1 cellular context compared by ENCODE assay signal in genomic region chr7:100895956-100896742, GRCh38.
A peak's percentile ranks its signal among the peaks of the same experiment; 100 is the strongest.
TF ChIP-seq lines count a peak whose summit lies in the region.

No MANE protein-coding gene starts in this region.

TF ChIP-seq in A549, 52 proteins besides CTCF, POLR2A, EP300 and RAD21 (continued from another document):
- TF ChIP-seq FOXS1 (CRISPR knock-in tag; IDR thresholded peaks at IDR 0.05) (no peak), MAFK (IDR thresholded peaks at IDR 0.05; ENCODE audit: partially characterized antibody) (no peak), HOXB13 (CRISPR knock-in tag; IDR thresholded peaks at IDR 0.05; ENCODE audit: low read depth) (no peak), CEBPB (IDR thresholded peaks at IDR 0.05) (no peak), TFCP2L1 (CRISPR knock-in tag; IDR thresholded peaks at IDR 0.05) (no peak), RNF2 (IDR thresholded peaks at IDR 0.05; ENCODE audit: borderline replicate concordance, low read depth) (0 out of 2 replicates have a peak, but pooled peaks have one; percentile 15), RCOR1 (IDR thresholded peaks at IDR 0.05; ENCODE audit: low read depth, low read length) (no peak), JUNB (IDR thresholded peaks at IDR 0.05) (no peak), NFE2L2 (conservative IDR thresholded peaks at IDR 0.05; ENCODE audit: low read length) (no peak), CBX2 (IDR thresholded peaks at IDR 0.05; ENCODE audit: borderline replicate concordance, low read depth) (no peak), USF2 (IDR thresholded peaks at IDR 0.05) (peak; percentile 36; the same call in 1 of the 2 replicates), HDAC2 (IDR thresholded peaks at IDR 0.05) (0 out of 2 replicates have a peak, but pooled peaks have one; percentile 34), GATA3 (IDR thresholded peaks at IDR 0.05; ENCODE audit: borderline replicate concordance) (no peak), CHD4 (IDR thresholded peaks at IDR 0.05; ENCODE audit: borderline replicate concordance) (no peak), CBX8 (IDR thresholded peaks at IDR 0.05) (no peak), HOXB5 (CRISPR knock-in tag; IDR thresholded peaks at IDR 0.05) (no peak), BHLHE40 (IDR thresholded peaks at IDR 0.05; ENCODE audit: low read depth, low read length) (no peak)
- TF ChIP-seq, protein P1, sequence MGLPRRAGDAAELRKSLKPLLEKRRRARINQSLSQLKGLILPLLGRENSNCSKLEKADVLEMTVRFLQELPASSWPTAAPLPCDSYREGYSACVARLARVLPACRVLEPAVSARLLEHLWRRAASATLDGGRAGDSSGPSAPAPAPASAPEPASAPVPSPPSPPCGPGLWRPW (IDR thresholded peaks at IDR 0.05) = no peak
- TF ChIP-seq, protein P2, sequence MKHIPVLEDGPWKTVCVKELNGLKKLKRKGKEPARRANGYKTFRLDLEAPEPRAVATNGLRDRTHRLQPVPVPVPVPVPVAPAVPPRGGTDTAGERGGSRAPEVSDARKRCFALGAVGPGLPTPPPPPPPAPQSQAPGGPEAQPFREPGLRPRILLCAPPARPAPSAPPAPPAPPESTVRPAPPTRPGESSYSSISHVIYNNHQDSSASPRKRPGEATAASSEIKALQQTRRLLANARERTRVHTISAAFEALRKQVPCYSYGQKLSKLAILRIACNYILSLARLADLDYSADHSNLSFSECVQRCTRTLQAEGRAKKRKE (CRISPR knock-in tag; IDR thresholded peaks at IDR 0.05; ENCODE audit: low read depth) = no peak
